Comparison of ENCODE assay signal across 24 cellular contexts in genomic region chr2:44744961-44745360, GRCh38.
A peak's percentile ranks its signal among the peaks of the same experiment; 100 is the strongest.
DNase-seq lines count a peak whose midpoint lies in the region; ATAC-seq and TF ChIP-seq lines count a peak whose summit lies in the region.
"Had no signal": no experiment of that assay in that cellular context is flagged by ENCODE, and none has a peak within 500 bp of the region (broad histone marks: within the 10 kb centered on the region; RNA-seq: fewer than 3 reads in every experiment).

No MANE protein-coding gene starts in this region.

- no peak overlapping the region for H3K4me3 Mint-ChIP-seq in GM23338
- no peak overlapping the region for H3K4me3 Mint-ChIP-seq in neural crest cell
- H3K4me3 Mint-ChIP-seq: B cell; CD4-positive, CD25-positive, alpha-beta regulatory T cell had no signal

- H3K4me1 Mint-ChIP-seq in GM23338 (peaks cover 39% of the 10 kb centered on the region), neural crest cell (peaks cover 13% of the 10 kb centered on the region)
- H3K4me1 Mint-ChIP-seq: B cell; CD4-positive, CD25-positive, alpha-beta regulatory T cell had no signal

- no peak overlapping the region for H3K9ac ChIP-seq in BLaER1
- H3K9ac ChIP-seq: KMS-11 had no signal

- no peak overlapping the region for H2AFZ ChIP-seq in GM23338

- TF ChIP-seq CTCF in GM23338 (conservative IDR thresholded peaks at IDR 0.05; ENCODE audit: low read depth in 2 of 2): no peak
- TF ChIP-seq CTCF in neural crest cell (conservative IDR thresholded peaks at IDR 0.05): no peak

- H3F3A ChIP-seq in GM23338 (replicated peaks; ENCODE audit: low read depth): no peaks in the 10 kb centered on the region

- no peak for DNase-seq in GM23338 (ENCODE audit: low spot score)
- DNase-seq in NCI-H82 (lab: John Stamatoyannopoulos, UW): peak; percentile 92
- DNase-seq in neural crest cell (ENCODE audit: low read depth, low spot score): no peak
- DNase-seq in activated naive CD4-positive, alpha-beta T cell treated with anti-CD3 and anti-CD28 coated beads, Interleukin-2, amount 50 U/mL, for 16 hours: no peak
- DNase-seq in substantia nigra (lab: John Stamatoyannopoulos, UW): no peak
- DNase-seq: CD4-positive, CD25-positive, alpha-beta regulatory T cell; DMS 273 treated with DMSO at 0.1 percent for 48 hours; DND-41; GOT3; HCEC 1CT; IMR-90; NCI-H1092 treated with DMSO at 0.1 percent for 48 hours; NCI-H1436 treated with DMSO at 0.1 percent for 48 hours; NCI-H1930; NCI-H2227 treated with DMSO at 0.1 percent for 48 hours; NCI-H510A treated with DMSO at 0.1 percent for 48 hours; SIG-M5 had no signal

- no peaks in the 10 kb centered on the region for H3K36me3 ChIP-seq in BLaER1
- no peaks in the 10 kb centered on the region for H3K36me3 ChIP-seq in GM23338 (ENCODE audit: insufficient read depth)

- H3K4me1 ChIP-seq in BLaER1 (peaks cover 13% of the 10 kb centered on the region), GM23338 (ENCODE audit: insufficient read depth) (peaks cover 46% of the 10 kb centered on the region)
- H3K4me1 ChIP-seq: A549 had no signal

- H3K27me3 Mint-ChIP-seq in GM23338 (ENCODE audit: insufficient read depth, low read depth, poor library complexity) (no peaks in the 10 kb centered on the region), neural crest cell (ENCODE audit: low read depth) (no peaks in the 10 kb centered on the region)
- H3K27me3 Mint-ChIP-seq: B cell; CD4-positive, CD25-positive, alpha-beta regulatory T cell had no signal

- ATAC-seq in GM23338 (no peak), GM21390 (IDR thresholded peaks at IDR 0.05; ENCODE audit: unreplicated experiment) (no peak)
- ATAC-seq: A549, GM12878, Panc1 had no signal

- no peaks in the 10 kb centered on the region for H3K27me3 ChIP-seq in BLaER1
- H3K27me3 ChIP-seq in GM23338 (ENCODE audit: insufficient read depth): no peaks in the 10 kb centered on the region

- H3K36me3 Mint-ChIP-seq in GM23338 (ENCODE audit: low read depth) (no peaks in the 10 kb centered on the region), neural crest cell (ENCODE audit: low read depth) (no peaks in the 10 kb centered on the region)

- no peaks in the 10 kb centered on the region for H3K79me2 ChIP-seq in GM23338 (replicated peaks; ENCODE audit: insufficient read depth)

- no peaks in the 10 kb centered on the region for H4K20me1 ChIP-seq in BLaER1
- no peaks in the 10 kb centered on the region for H4K20me1 ChIP-seq in GM23338 (replicated peaks; ENCODE audit: insufficient read depth)

- H3K27ac ChIP-seq in BLaER1 (no peak overlapping the region), GM23338 (ENCODE audit: low read depth) (no peak overlapping the region), substantia nigra (ENCODE audit: low read depth, low read length, poor library complexity, severe bottlenecking) (no peak overlapping the region)
- H3K27ac ChIP-seq: A549, KMS-11 had no signal

- H3K4me3 ChIP-seq in BLaER1 (no peak overlapping the region), GM23338 (no peak overlapping the region)
- H3K4me3 ChIP-seq: A549, GM12878 had no signal

- no peaks in the 10 kb centered on the region for H3K9me2 ChIP-seq in GM23338 (ENCODE audit: insufficient read depth)

- H3K4me2 ChIP-seq in BLaER1 (0 out of 2 replicates have a peak overlapping the region, but pooled peaks have one; percentile 21), GM23338 (no peak overlapping the region)
- H3K4me2 ChIP-seq: A549, KMS-11 had no signal

- H3K9me3 ChIP-seq in BLaER1: no peaks in the 10 kb centered on the region
- H3K9me3 ChIP-seq: A549 had no signal

- H3K27ac Mint-ChIP-seq in GM23338 (peak overlapping the region; percentile 90), neural crest cell (ENCODE audit: unreplicated experiment) (peak overlapping the region; percentile 40)
- H3K27ac Mint-ChIP-seq: B cell; CD4-positive, CD25-positive, alpha-beta regulatory T cell had no signal

- H3K9me3 Mint-ChIP-seq in GM23338 (no peaks in the 10 kb centered on the region), neural crest cell (no peaks in the 10 kb centered on the region)
- H3K9me3 Mint-ChIP-seq: CD4-positive, CD25-positive, alpha-beta regulatory T cell had no signal

TF ChIP-seq in GM23338, 12 proteins besides CTCF, POLR2A, EP300 and RAD21:
- TF ChIP-seq ZNF114 (CRISPR knock-in tag; IDR thresholded peaks at IDR 0.05) (no peak), EZH2phosphoT487 (IDR thresholded peaks at IDR 0.05; ENCODE audit: unreplicated experiment) (no peak), STAT1 (IDR thresholded peaks at IDR 0.05; ENCODE audit: unreplicated experiment) (no peak)
- TF ChIP-seq, protein P1, sequence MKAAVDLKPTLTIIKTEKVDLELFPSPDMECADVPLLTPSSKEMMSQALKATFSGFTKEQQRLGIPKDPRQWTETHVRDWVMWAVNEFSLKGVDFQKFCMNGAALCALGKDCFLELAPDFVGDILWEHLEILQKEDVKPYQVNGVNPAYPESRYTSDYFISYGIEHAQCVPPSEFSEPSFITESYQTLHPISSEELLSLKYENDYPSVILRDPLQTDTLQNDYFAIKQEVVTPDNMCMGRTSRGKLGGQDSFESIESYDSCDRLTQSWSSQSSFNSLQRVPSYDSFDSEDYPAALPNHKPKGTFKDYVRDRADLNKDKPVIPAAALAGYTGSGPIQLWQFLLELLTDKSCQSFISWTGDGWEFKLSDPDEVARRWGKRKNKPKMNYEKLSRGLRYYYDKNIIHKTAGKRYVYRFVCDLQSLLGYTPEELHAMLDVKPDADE (IDR thresholded peaks at IDR 0.05): no peak
- TF ChIP-seq, protein P2, sequence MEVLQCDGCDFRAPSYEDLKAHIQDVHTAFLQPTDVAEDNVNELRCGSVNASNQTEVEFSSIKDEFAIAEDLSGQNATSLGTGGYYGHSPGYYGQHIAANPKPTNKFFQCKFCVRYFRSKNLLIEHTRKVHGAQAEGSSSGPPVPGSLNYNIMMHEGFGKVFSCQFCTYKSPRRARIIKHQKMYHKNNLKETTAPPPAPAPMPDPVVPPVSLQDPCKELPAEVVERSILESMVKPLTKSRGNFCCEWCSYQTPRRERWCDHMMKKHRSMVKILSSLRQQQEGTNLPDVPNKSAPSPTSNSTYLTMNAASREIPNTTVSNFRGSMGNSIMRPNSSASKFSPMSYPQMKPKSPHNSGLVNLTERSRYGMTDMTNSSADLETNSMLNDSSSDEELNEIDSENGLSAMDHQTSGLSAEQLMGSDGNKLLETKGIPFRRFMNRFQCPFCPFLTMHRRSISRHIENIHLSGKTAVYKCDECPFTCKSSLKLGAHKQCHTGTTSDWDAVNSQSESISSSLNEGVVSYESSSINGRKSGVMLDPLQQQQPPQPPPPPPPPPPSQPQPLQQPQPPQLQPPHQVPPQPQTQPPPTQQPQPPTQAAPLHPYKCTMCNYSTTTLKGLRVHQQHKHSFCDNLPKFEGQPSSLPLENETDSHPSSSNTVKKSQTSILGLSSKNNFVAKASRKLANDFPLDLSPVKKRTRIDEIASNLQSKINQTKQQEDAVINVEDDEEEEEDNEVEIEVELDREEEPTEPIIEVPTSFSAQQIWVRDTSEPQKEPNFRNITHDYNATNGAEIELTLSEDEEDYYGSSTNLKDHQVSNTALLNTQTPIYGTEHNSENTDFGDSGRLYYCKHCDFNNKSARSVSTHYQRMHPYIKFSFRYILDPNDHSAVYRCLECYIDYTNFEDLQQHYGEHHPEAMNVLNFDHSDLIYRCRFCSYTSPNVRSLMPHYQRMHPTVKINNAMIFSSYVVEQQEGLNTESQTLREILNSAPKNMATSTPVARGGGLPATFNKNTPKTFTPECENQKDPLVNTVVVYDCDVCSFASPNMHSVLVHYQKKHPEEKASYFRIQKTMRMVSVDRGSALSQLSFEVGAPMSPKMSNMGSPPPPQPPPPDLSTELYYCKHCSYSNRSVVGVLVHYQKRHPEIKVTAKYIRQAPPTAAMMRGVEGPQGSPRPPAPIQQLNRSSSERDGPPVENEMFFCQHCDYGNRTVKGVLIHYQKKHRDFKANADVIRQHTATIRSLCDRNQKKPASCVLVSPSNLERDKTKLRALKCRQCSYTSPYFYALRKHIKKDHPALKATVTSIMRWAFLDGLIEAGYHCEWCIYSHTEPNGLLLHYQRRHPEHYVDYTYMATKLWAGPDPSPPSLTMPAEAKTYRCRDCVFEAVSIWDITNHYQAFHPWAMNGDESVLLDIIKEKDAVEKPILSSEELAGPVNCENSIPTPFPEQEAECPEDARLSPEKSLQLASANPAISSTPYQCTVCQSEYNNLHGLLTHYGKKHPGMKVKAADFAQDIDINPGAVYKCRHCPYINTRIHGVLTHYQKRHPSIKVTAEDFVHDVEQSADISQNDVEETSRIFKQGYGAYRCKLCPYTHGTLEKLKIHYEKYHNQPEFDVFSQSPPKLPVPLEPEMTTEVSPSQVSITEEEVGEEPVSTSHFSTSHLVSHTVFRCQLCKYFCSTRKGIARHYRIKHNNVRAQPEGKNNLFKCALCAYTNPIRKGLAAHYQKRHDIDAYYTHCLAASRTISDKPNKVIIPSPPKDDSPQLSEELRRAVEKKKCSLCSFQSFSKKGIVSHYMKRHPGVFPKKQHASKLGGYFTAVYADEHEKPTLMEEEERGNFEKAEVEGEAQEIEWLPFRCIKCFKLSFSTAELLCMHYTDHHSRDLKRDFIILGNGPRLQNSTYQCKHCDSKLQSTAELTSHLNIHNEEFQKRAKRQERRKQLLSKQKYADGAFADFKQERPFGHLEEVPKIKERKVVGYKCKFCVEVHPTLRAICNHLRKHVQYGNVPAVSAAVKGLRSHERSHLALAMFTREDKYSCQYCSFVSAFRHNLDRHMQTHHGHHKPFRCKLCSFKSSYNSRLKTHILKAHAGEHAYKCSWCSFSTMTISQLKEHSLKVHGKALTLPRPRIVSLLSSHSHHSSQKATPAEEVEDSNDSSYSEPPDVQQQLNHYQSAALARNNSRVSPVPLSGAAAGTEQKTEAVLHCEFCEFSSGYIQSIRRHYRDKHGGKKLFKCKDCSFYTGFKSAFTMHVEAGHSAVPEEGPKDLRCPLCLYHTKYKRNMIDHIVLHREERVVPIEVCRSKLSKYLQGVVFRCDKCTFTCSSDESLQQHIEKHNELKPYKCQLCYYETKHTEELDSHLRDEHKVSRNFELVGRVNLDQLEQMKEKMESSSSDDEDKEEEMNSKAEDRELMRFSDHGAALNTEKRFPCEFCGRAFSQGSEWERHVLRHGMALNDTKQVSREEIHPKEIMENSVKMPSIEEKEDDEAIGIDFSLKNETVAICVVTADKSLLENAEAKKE (CRISPR knock-in tag; IDR thresholded peaks at IDR 0.05): no peak
TF ChIP-seq in GM23338: peak in this region for 0.
